12 cellular contexts compared by ENCODE assay signal in genomic region chr5:126947146-126948010, GRCh38.
DNase-seq lines count a peak whose midpoint lies in the region; ATAC-seq and FAIRE-seq lines count a peak whose summit lies in the region.
"Had no signal": no experiment of that assay in that cellular context is flagged by ENCODE, and none has a peak within 500 bp of the region (broad histone marks: within the 10 kb centered on the region; RNA-seq: fewer than 3 reads in every experiment).

No MANE protein-coding gene starts in this region.

- H3K4me1 Mint-ChIP-seq in CD4-positive, CD25-positive, alpha-beta regulatory T cell, result peaks cover 13 to 33% (median 20%) of the 10 kb centered on the region in 4 donors
- H3K4me1 Mint-ChIP-seq: activated CD4-positive, alpha-beta T cell treated with anti-CD3 and anti-CD28 coated beads, Interleukin-2, amount 10 ng/mL, durations not matched to agents 24 days and 14 days had no signal

- peaks cover 0 to 2% (median 0%) of the 10 kb centered on the region in 7 donors for H3K9me3 Mint-ChIP-seq in CD4-positive, CD25-positive, alpha-beta regulatory T cell
- H3K9me3 Mint-ChIP-seq: activated CD4-positive, alpha-beta T cell treated with anti-CD3 and anti-CD28 coated beads, Interleukin-2, amount 10 ng/mL, durations not matched to agents 24 days and 14 days had no signal

- peak overlapping the region in 2 of 3 donors; percentile 2 to 8 for H3K27ac Mint-ChIP-seq in CD4-positive, CD25-positive, alpha-beta regulatory T cell
- H3K27ac Mint-ChIP-seq: activated CD4-positive, alpha-beta T cell treated with anti-CD3 and anti-CD28 coated beads, Interleukin-2, amount 10 ng/mL, durations not matched to agents 24 days and 14 days had no signal

- FAIRE-seq in urothelium cell line (lab: Jason Lieb, UNC), result no peak
- FAIRE-seq: astrocyte, frontal cortex had no signal

- H3K36me3 ChIP-seq in CD4-positive, CD25-positive, alpha-beta regulatory T cell (ENCODE audit: control insufficient read depth, insufficient read depth, low read length), result no peaks in the 10 kb centered on the region

- H3K27ac ChIP-seq in CD4-positive, CD25-positive, alpha-beta regulatory T cell (ENCODE audit: insufficient read depth, low read length, poor library complexity, severe bottlenecking), result no peak overlapping the region

- no peaks in the 10 kb centered on the region for H3K9me3 ChIP-seq in CD4-positive, CD25-positive, alpha-beta regulatory T cell (ENCODE audit: control insufficient read depth in 2 of 2, low read length in 2 of 2)

- no peaks in the 10 kb centered on the region for H3K27me3 Mint-ChIP-seq in CD4-positive, CD25-positive, alpha-beta regulatory T cell
- H3K27me3 Mint-ChIP-seq: activated CD4-positive, alpha-beta T cell treated with anti-CD3 and anti-CD28 coated beads, Interleukin-2, amount 10 ng/mL, durations not matched to agents 24 days and 14 days had no signal

- peaks cover 16% of the 10 kb centered on the region for H3K36me3 Mint-ChIP-seq in CD4-positive, CD25-positive, alpha-beta regulatory T cell

- H3K4me3 ChIP-seq in CD4-positive, CD25-positive, alpha-beta regulatory T cell (ENCODE audit: low read depth, low read length), result no peak overlapping the region

- H3K4me1 ChIP-seq in CD4-positive, CD25-positive, alpha-beta regulatory T cell (ENCODE audit: control insufficient read depth, insufficient read depth, low read length, poor library complexity, severe bottlenecking), result no peaks in the 10 kb centered on the region

- ATAC-seq in CD4-positive, CD25-positive, alpha-beta regulatory T cell (ENCODE audit: low read depth in 2 of 2), result peak; percentile 45 to 59
- ATAC-seq in GM18870 (IDR thresholded peaks at IDR 0.05; ENCODE audit: unreplicated experiment) (peak; percentile 87), HG02610 (IDR thresholded peaks at IDR 0.05; ENCODE audit: unreplicated experiment) (peak; percentile 73), HG03565 (IDR thresholded peaks at IDR 0.05; ENCODE audit: unreplicated experiment) (peak; percentile 73)

- DNase-seq in CD4-positive, CD25-positive, alpha-beta regulatory T cell, result peak in 1 of 3 donors; percentile 27
- DNase-seq in urothelium cell line (ENCODE audit: low spot score), result no peak
- DNase-seq in NCI-H446 (lab: John Stamatoyannopoulos, UW), result no peak
- no peak for DNase-seq in T-helper 9 cell
- no peak for DNase-seq in COLO668 (lab: John Stamatoyannopoulos, UW; ENCODE audit: unreplicated experiment)
- DNase-seq: activated CD4-positive, alpha-beta T cell treated with anti-CD3 and anti-CD28 coated beads, Interleukin-2, amount 10 ng/mL, durations not matched to agents 24 days and 14 days; DMS79 treated with DMSO at 0.1 percent for 48 hours had no signal

- H3K4me3 Mint-ChIP-seq in CD4-positive, CD25-positive, alpha-beta regulatory T cell, result no peak overlapping the region
- H3K4me3 Mint-ChIP-seq: activated CD4-positive, alpha-beta T cell treated with anti-CD3 and anti-CD28 coated beads, Interleukin-2, amount 10 ng/mL, durations not matched to agents 24 days and 14 days had no signal

- no peaks in the 10 kb centered on the region for H3K27me3 ChIP-seq in CD4-positive, CD25-positive, alpha-beta regulatory T cell (ENCODE audit: control insufficient read depth, insufficient read depth, low read length)
